In genomic region chr2:67215214-67215613, GRCh38 we compare ENCODE assay signal across 10 cellular contexts.
A peak's percentile ranks its signal among the peaks of the same experiment; 100 is the strongest.
DNase-seq lines count a peak whose midpoint lies in the region; ATAC-seq and TF ChIP-seq lines count a peak whose summit lies in the region.
"Had no signal": no experiment of that assay in that cellular context is flagged by ENCODE, and none has a peak within 500 bp of the region (broad histone marks: within the 10 kb centered on the region; RNA-seq: fewer than 3 reads in every experiment).

No MANE protein-coding gene starts in this region.

- no peak overlapping the region for H3K4me2 ChIP-seq in neural progenitor cell

- H3K27ac Mint-ChIP-seq in endothelial cell (ENCODE audit: unreplicated experiment), result no peak overlapping the region
- no peak overlapping the region for H3K27ac Mint-ChIP-seq in neural progenitor cell
- H3K27ac Mint-ChIP-seq in immature natural killer cell, result no peak overlapping the region
- H3K27ac Mint-ChIP-seq: IgD-negative memory B cell, naive B cell had no signal

- no peak overlapping the region for H2AFZ ChIP-seq in neural progenitor cell (replicated peaks)

- no peaks in the 10 kb centered on the region for H3K4me1 Mint-ChIP-seq in endothelial cell (ENCODE audit: unreplicated experiment)
- H3K4me1 Mint-ChIP-seq in neural progenitor cell, result peaks cover 12% of the 10 kb centered on the region
- no peaks in the 10 kb centered on the region for H3K4me1 Mint-ChIP-seq in immature natural killer cell
- H3K4me1 Mint-ChIP-seq: IgD-negative memory B cell, naive B cell had no signal

- ATAC-seq in GM18868 (IDR thresholded peaks at IDR 0.05; ENCODE audit: unreplicated experiment) (no peak), HG02588 (IDR thresholded peaks at IDR 0.05; ENCODE audit: unreplicated experiment) (no peak), HG03457 (IDR thresholded peaks at IDR 0.05; ENCODE audit: unreplicated experiment) (no peak)

- peaks cover 4% of the 10 kb centered on the region for H3K4me1 ChIP-seq in neural progenitor cell

- H3K9me3 Mint-ChIP-seq in endothelial cell (ENCODE audit: unreplicated experiment), result no peaks in the 10 kb centered on the region
- no peaks in the 10 kb centered on the region for H3K9me3 Mint-ChIP-seq in neural progenitor cell
- H3K9me3 Mint-ChIP-seq in immature natural killer cell, result peaks cover 0 to 6% (median 2%) of the 10 kb centered on the region in 6 donors

- no peak overlapping the region for H3K9ac ChIP-seq in neural progenitor cell

- H4K20me1 ChIP-seq in neural progenitor cell (ENCODE audit: low read depth), result no peaks in the 10 kb centered on the region

- H3K4me3 Mint-ChIP-seq in endothelial cell (ENCODE audit: unreplicated experiment) (no peak overlapping the region), neural progenitor cell (no peak overlapping the region), immature natural killer cell (no peak overlapping the region)
- H3K4me3 Mint-ChIP-seq: IgD-negative memory B cell, naive B cell had no signal

- H3K27me3 Mint-ChIP-seq in endothelial cell (ENCODE audit: unreplicated experiment) (no peaks in the 10 kb centered on the region), neural progenitor cell (ENCODE audit: insufficient read depth, low read depth) (peaks cover 2% of the 10 kb centered on the region), immature natural killer cell (ENCODE audit: low read depth in 3 of 3) (peaks cover 0 to 9% (median 3%) of the 10 kb centered on the region in 3 donors)

- no peaks in the 10 kb centered on the region for H3K36me3 Mint-ChIP-seq in endothelial cell (ENCODE audit: low read depth, unreplicated experiment)
- H3K36me3 Mint-ChIP-seq in neural progenitor cell, result no peaks in the 10 kb centered on the region
- H3K36me3 Mint-ChIP-seq in immature natural killer cell, result no peaks in the 10 kb centered on the region
- H3K36me3 Mint-ChIP-seq: IgD-negative memory B cell, naive B cell had no signal

- H3K79me2 ChIP-seq in neural progenitor cell (ENCODE audit: low read depth), result no peaks in the 10 kb centered on the region

- no peaks in the 10 kb centered on the region for H3K27me3 ChIP-seq in neural progenitor cell

- no peaks in the 10 kb centered on the region for H3K36me3 ChIP-seq in neural progenitor cell

- H3K4me3 ChIP-seq in GM12864 (ENCODE audit: low read depth, low read length) (no peak overlapping the region), neural progenitor cell (no peak overlapping the region)

- no peak overlapping the region for H3K27ac ChIP-seq in neural progenitor cell

- H3K9me3 ChIP-seq in neural progenitor cell (ENCODE audit: low read depth), result no peaks in the 10 kb centered on the region

- peaks cover 9% of the 10 kb centered on the region for H3F3A ChIP-seq in neural progenitor cell (ENCODE audit: low read depth)

- no peak for DNase-seq in GM12864 (ENCODE audit: low read depth)
- DNase-seq in NCI-H510A (lab: John Stamatoyannopoulos, UW), result peak; percentile 25
- DNase-seq in endothelial cell (ENCODE audit: low spot score), result peak; percentile 64
- DNase-seq in neural progenitor cell (ENCODE audit: low spot score), result peak; percentile 37
- DNase-seq in immature natural killer cell, result no peak
- DNase-seq: naive B cell had no signal

- peak; percentile 41 for TF ChIP-seq CTCF in GM12864 (IDR thresholded peaks at IDR 0.05; ENCODE audit: low read depth, low read length, missing control alignments)
- peak; percentile 24 for TF ChIP-seq CTCF in endothelial cell (IDR thresholded peaks at IDR 0.05; ENCODE audit: unreplicated experiment)
- peak; percentile 26 for TF ChIP-seq CTCF in neural progenitor cell (IDR thresholded peaks at IDR 0.05)

Comparison
In these comparisons a context has a peak if more than half of its experiments do, and no peak if none do; other contexts are left out.
1. DNase-seq: peak in NCI-H510A (single experiment), endothelial cell (single experiment) and neural progenitor cell (single experiment); none in GM12864 (single experiment) and immature natural killer cell (0 of 3).
2. Peak in every context shown above with its lines, with median percentiles within 50 percentile points of each other: CTCF ChIP-seq.